In genomic region chr17:17320911-17321220, GRCh38 we compare ENCODE assay signal across 11 cellular contexts.
"Had no signal": no experiment of that assay in that cellular context is flagged by ENCODE, and none has a peak within 500 bp of the region (broad histone marks: within the 10 kb centered on the region; RNA-seq: fewer than 3 reads in every experiment).

No MANE protein-coding gene starts in this region.

- DNase-seq: effector memory CD4-positive, alpha-beta T cell; esophagus squamous epithelium; foreskin fibroblast; glutamatergic neuron; psoas muscle; stimulated activated naive CD4-positive, alpha-beta T cell treated with Interleukin-2 at 50 U/mL for 16 hours had no signal

- FAIRE-seq: bronchial epithelial cell, islet of Langerhans had no signal

- ATAC-seq: gastroesophageal sphincter, left lobe of liver, psoas muscle, sciatic nerve had no signal
